8 cellular contexts compared by ENCODE assay signal in the genomic region with DNA sequence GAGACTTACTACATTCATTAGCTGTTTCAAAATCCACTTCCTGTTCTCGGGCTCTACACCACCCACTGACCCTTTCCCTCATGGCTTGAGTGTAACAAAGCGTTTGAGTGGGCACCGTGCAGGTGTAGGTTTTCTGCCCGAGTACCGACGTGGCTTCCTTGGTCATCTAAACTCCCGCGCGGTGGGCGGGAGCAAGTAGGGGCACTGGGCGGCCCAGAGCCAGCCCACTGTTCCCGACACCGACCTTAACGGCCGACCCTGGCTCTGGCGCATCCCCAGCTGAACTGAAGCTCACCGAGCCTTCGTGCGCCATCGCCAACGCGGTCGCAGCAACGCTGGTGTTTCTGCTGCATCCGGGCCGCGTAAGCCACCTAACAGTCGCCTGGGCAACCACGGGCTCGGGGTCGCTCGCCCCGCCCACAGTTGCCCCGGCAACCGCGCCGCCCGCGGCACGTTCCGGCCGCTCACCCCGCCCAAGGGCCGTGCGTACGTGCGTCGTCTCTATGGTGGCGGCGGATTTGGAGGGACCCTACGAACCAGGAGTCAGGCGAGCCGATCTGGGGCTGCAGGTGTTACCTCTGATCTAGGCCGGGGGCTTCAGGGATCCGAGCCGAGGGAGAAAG. TPM values are rescaled to one million over a fixed set of nuclear protein-coding genes. Genes with fewer than 3 reads are reported as not detected.
A peak's percentile ranks its signal among the peaks of the same experiment; 100 is the strongest.
DNase-seq lines count a peak whose midpoint lies in the region; ATAC-seq and TF ChIP-seq lines count a peak whose summit lies in the region.

Gene C2orf81 (minus strand): TSS at position 372 of the 623 bp plus-strand sequence. CDS start 59 bp downstream, at position 313.
Gene WDR54 (plus strand): TSS at position 483 of the 623 bp plus-strand sequence. CDS start 424 bp downstream, outside the sequence.

- no peaks in the 10 kb centered on the region for H3K9me2 ChIP-seq in MM.1S (replicated peaks; ENCODE audit: insufficient read depth, low read length)

- H3K4me2 ChIP-seq in MM.1S (ENCODE audit: low read depth, low read length): peak within 1 kb of the TSS; percentile 98

- H2AFZ ChIP-seq in MM.1S (ENCODE audit: low read length): peak within 1 kb of the TSS; percentile 98

- peak; percentile 94 for DNase-seq in G401 (ENCODE audit: low spot score)
- DNase-seq in HCEC 1CT: peak; percentile 88
- peak; percentile 97 for DNase-seq in MM.1S
- DNase-seq in SHP77 treated with DMSO at 0.1 percent for 48 hours (lab: John Stamatoyannopoulos, UW): peak; percentile 85
- DNase-seq in activated gamma-delta T cell treated with Interleukin-2 at 50 U/mL for 16 hours: peak; percentile 94
- DNase-seq in foreskin keratinocyte: peak; percentile 65 to 77
- DNase-seq in superior temporal gyrus (ENCODE audit: extremely low spot score): peak; percentile 79

- peak within 1 kb of the TSS; percentile 79; the same call in 1 of the 2 replicates for H3K27ac ChIP-seq in MM.1S (ENCODE audit: low read length)
- H3K27ac ChIP-seq in foreskin keratinocyte: peak within 1 kb of the TSS; percentile 41
- no peak within 1 kb of the TSS for H3K27ac ChIP-seq in neutrophil

- no peaks in the 10 kb centered on the region for H4K20me1 ChIP-seq in MM.1S (ENCODE audit: insufficient read depth, low read length)

- TF ChIP-seq CTCF in MM.1S (IDR thresholded peaks at IDR 0.05; ENCODE audit: low read length): no peak
- no peak for TF ChIP-seq CTCF in foreskin keratinocyte (conservative IDR thresholded peaks at IDR 0.05)
- TF ChIP-seq CTCF in neutrophil (IDR thresholded peaks at IDR 0.05): no peak

- in situ Hi-C loops in G401 (cut with HindIII; ENCODE audit: low sequenced_read_pairs): no loop called here

- H3K36me3 ChIP-seq in MM.1S (replicated peaks; ENCODE audit: insufficient read depth, low read length): no peaks in the 10 kb centered on the region
- no peaks in the 10 kb centered on the region for H3K36me3 ChIP-seq in neutrophil

- H3K9me3 ChIP-seq in MM.1S (replicated peaks; ENCODE audit: insufficient read depth, low read length): no peaks in the 10 kb centered on the region
- H3K9me3 ChIP-seq in neutrophil: no peaks in the 10 kb centered on the region

- peak within 1 kb of the TSS; percentile 72 for H3K9ac ChIP-seq in MM.1S (ENCODE audit: low read length)

- H3K79me2 ChIP-seq in MM.1S (ENCODE audit: low read length): no peaks in the 10 kb centered on the region

- H3K4me1 ChIP-seq in MM.1S (ENCODE audit: low read length) (peaks cover 10% of the 10 kb centered on the region), foreskin keratinocyte (peaks cover 12% of the 10 kb centered on the region), neutrophil (ENCODE audit: control insufficient read depth in 1 of 2, insufficient read depth in 1 of 2, low read depth in 1 of 2, low read length in 1 of 2) (peaks cover 14 to 15% of the 10 kb centered on the region in 2 experiments)

- peaks cover 8% of the 10 kb centered on the region; the same call in 1 of the 2 replicates for H3F3A ChIP-seq in MM.1S (ENCODE audit: insufficient read depth, low read length)

- no peaks in the 10 kb centered on the region for H3K27me3 ChIP-seq in MM.1S (replicated peaks; ENCODE audit: insufficient read depth, low read length)
- no peaks in the 10 kb centered on the region for H3K27me3 ChIP-seq in foreskin keratinocyte
- H3K27me3 ChIP-seq in neutrophil: peaks cover 65% of the 10 kb centered on the region

- peak; percentile 37 for ATAC-seq in foreskin keratinocyte

- H3K4me3 ChIP-seq in MM.1S (ENCODE audit: low read length) (peak within 1 kb of the TSS; percentile 75), neutrophil (ENCODE audit: low read depth in 1 of 2, low read length in 1 of 2) (peak within 1 kb of the TSS; percentile 63 to 84)

RNA-seq across cellular contexts. Expression of gene C2orf81, which starts in this region (rescaled TPM):
- 0.95 and 2.8 TPM in 2 replicates for total RNA-seq in G401 (2014; rRNA removed; shearing (Covaris generic))
- 1.5 and 3.5 TPM in 2 replicates for total RNA-seq in foreskin keratinocyte
- polyA plus RNA-seq in foreskin keratinocyte: 1.9 and 3.2 TPM in 2 replicates

RNA-seq across cellular contexts. Expression of gene WDR54, which starts in this region (rescaled TPM):
- total RNA-seq in G401 (2014; rRNA removed; shearing (Covaris generic)): 88.5 and 104 TPM in 2 replicates
- total RNA-seq in foreskin keratinocyte: 73.6 and 80.9 TPM in 2 replicates
- 95.6 and 100 TPM in 2 replicates for polyA plus RNA-seq in foreskin keratinocyte
